8 cellular contexts compared by ENCODE assay signal in genomic region chr15:99100245-99101173, GRCh38. TPM values are rescaled to one million over a fixed set of nuclear protein-coding genes. Genes with fewer than 3 reads are reported as not detected.
DNase-seq lines count a peak whose midpoint lies in the region; ATAC-seq and TF ChIP-seq lines count a peak whose summit lies in the region.

No MANE protein-coding gene starts in this region.

- no peak for TF ChIP-seq POLR2A in NB4 (IDR thresholded peaks at IDR 0.05; ENCODE audit: extremely low read depth, insufficient read length)

- CTCF ChIA-PET in mammary epithelial cell (lab: Charles Lee; ENCODE audit: low non-redundant PET) = interaction anchor here (0.7 kb wide), 1 partner anchor 843 kb away, joined by 4 read pairs; no protein-coding TSS in a partner anchor

- in situ Hi-C loops in mammary epithelial cell (cut with MboI; ENCODE audit: low sequenced_read_pairs in 2 of 2) = loop anchor here in 1 of 2 donors (5.0 kb wide), 1 partner anchor 112 kb away; no protein-coding TSS in a partner anchor

- DNase-seq in BE2C (peak; percentile 93), GM19238 (ENCODE audit: insufficient read length, low spot score) (peak; percentile 47), NB4 (ENCODE audit: low read depth) (peak; percentile 75), SW 1271 (lab: John Stamatoyannopoulos, UW) (peak; percentile 21 to 59), mammary epithelial cell (peak; percentile 50), iPS-NIHi11 (ENCODE audit: low spot score) (peak; percentile 85)

- no peaks in the 10 kb centered on the region for H3K27me3 ChIP-seq in BE2C
- peaks cover 1% of the 10 kb centered on the region for H3K27me3 ChIP-seq in mammary epithelial cell (ENCODE audit: insufficient read depth, low read length)
- peaks cover 36% of the 10 kb centered on the region for H3K27me3 ChIP-seq in skeletal muscle satellite cell (ENCODE audit: control insufficient read depth, insufficient read depth, low read length)

- intact Hi-C loops in mammary epithelial cell (cut with micrococcal nuclease) = loop anchor here (1.0 to 10.0 kb wide), 2 partner anchors 113 to 634 kb away; partner anchors contain the start of gene LYSMD4

- H3K4me2 ChIP-seq in mammary epithelial cell (ENCODE audit: insufficient read depth, low read depth, low read length) (peak overlapping the region; percentile 90), skeletal muscle satellite cell (ENCODE audit: low read length) (peak overlapping the region; percentile 92)

- H3K27ac ChIP-seq in mammary epithelial cell (ENCODE audit: insufficient read depth, low read depth, low read length) = no peak overlapping the region

- no TSS peak for BruUV-seq in mammary epithelial cell (replicated peaks; lab: Mats Ljungman, UMichigan)

- H4K20me1 ChIP-seq in mammary epithelial cell (ENCODE audit: insufficient read depth, low read length) = no peaks in the 10 kb centered on the region

- H3K79me2 ChIP-seq in mammary epithelial cell (ENCODE audit: insufficient read depth, low read length) = no peaks in the 10 kb centered on the region

- dilution Hi-C loops in mammary epithelial cell (cut with HindIII; ENCODE audit: low sequenced_read_pairs) = loop anchor here (5.0 kb wide), 1 partner anchor 112 kb away; no protein-coding TSS in a partner anchor

- H3K4me1 ChIP-seq in BE2C = no peaks in the 10 kb centered on the region
- H3K4me1 ChIP-seq in mammary epithelial cell (ENCODE audit: insufficient read depth, low read length) = peaks cover 7% of the 10 kb centered on the region
- H3K4me1 ChIP-seq in skeletal muscle satellite cell (ENCODE audit: control insufficient read depth, insufficient read depth, low read length) = peaks cover 18% of the 10 kb centered on the region

- 1% methylated on average over 34 of the region's 50 CpGs for WGBS in mammary epithelial cell (ENCODE audit: low coverage, missing lambda C conversion rate)

- ATAC-seq in HG03521 (IDR thresholded peaks at IDR 0.05; ENCODE audit: unreplicated experiment) = no peak

- no peak overlapping the region for H3K9ac ChIP-seq in mammary epithelial cell (ENCODE audit: insufficient read depth, low read length)
- peak overlapping the region; percentile 66 for H3K9ac ChIP-seq in skeletal muscle satellite cell (ENCODE audit: low read depth, low read length)

- H2AFZ ChIP-seq in mammary epithelial cell (ENCODE audit: low read depth, low read length) = peak overlapping the region; percentile 83

- H3K36me3 ChIP-seq in BE2C (no peaks in the 10 kb centered on the region), mammary epithelial cell (ENCODE audit: insufficient read depth, low read length) (no peaks in the 10 kb centered on the region), skeletal muscle satellite cell (ENCODE audit: insufficient read depth, low read length) (no peaks in the 10 kb centered on the region)

- TF ChIP-seq CTCF in BE2C (IDR thresholded peaks at IDR 0.05; ENCODE audit: low read depth, low read length) = peak; percentile 87
- peak; percentile 79 for TF ChIP-seq CTCF in NB4 (IDR thresholded peaks at IDR 0.05; ENCODE audit: low read depth, low read length)
- TF ChIP-seq CTCF in mammary epithelial cell (conservative IDR thresholded peaks at IDR 0.05 in 1 of 2, IDR thresholded peaks at IDR 0.05 in 1 of 2; ENCODE audit: extremely low read depth in 1 of 2, insufficient read depth in 1 of 2, low read depth in 1 of 2, low read length in 2 of 2) = peak; percentile 71 to 91

- H3K4me3 ChIP-seq in BE2C (ENCODE audit: low read depth, low read length) (peak overlapping the region; percentile 67), NB4 (ENCODE audit: low read depth, low read length) (no peak overlapping the region), mammary epithelial cell (replicated peaks in 1 of 3; ENCODE audit: insufficient read depth in 1 of 3, low read depth in 2 of 3, low read length in 3 of 3) (peak overlapping the region; percentile 18 to 30 (median 23)), skeletal muscle satellite cell (ENCODE audit: low read length) (peak overlapping the region; percentile 68)

- H3K9me3 ChIP-seq in BE2C (no peaks in the 10 kb centered on the region), mammary epithelial cell (replicated peaks; ENCODE audit: insufficient read depth, low read length) (no peaks in the 10 kb centered on the region), skeletal muscle satellite cell (replicated peaks; ENCODE audit: low read length) (no peaks in the 10 kb centered on the region)

RNA-seq across cellular contexts. Expression of gene SYNM, which starts 4.4 kb away (rescaled TPM):
- 11.4 TPM for polyA plus RNA-seq in BE2C (2012; ENCODE audit: insufficient read depth, insufficient read length, low read depth)
- total RNA-seq in mammary epithelial cell = 1 to 10 TPM in 1 of 2 donors, under 1 TPM in 1; 0.82 to 4.3 TPM
- polyA plus RNA-seq in mammary epithelial cell = 0.31 TPM
- polyA minus RNA-seq in mammary epithelial cell = 4.4 TPM
- 0.66 and 1.0 TPM in 2 replicates for total RNA-seq in skeletal muscle satellite cell (2012; rRNA removed)

Comparison
In these comparisons a context has a peak if more than half of its experiments do, and no peak if none do; other contexts are left out.
1. DNase-seq: peak in every context shown above with its lines; median percentile 93 in BE2C; 85 in iPS-NIHi11; 75 in NB4; 50 in mammary epithelial cell; 47 in GM19238; 40 in SW 1271.